Comparison of ENCODE assay signal across 8 cellular contexts in genomic region chr15:38453971-38454686, GRCh38. TPM values are rescaled to one million over a fixed set of nuclear protein-coding genes. Genes with fewer than 3 reads are reported as not detected.
DNase-seq lines count a peak whose midpoint lies in the region; ATAC-seq and TF ChIP-seq lines count a peak whose summit lies in the region.

TSS of gene FAM98B (plus strand) at chr15:38454127. CDS start at chr15:38454162, 35 bp downstream.

- POLR2A ChIA-PET in RWPE1 (lab: Yijun Ruan, JAX; ENCODE audit: low non-redundant PET): interaction anchor here (1.1 kb wide), 1 partner anchor 12 kb away, joined by 3 read pairs; no protein-coding TSS in a partner anchor

- H3K27ac ChIP-seq in Karpas-422 (ENCODE audit: low read length) (peak within 1 kb of the TSS; percentile 80), RWPE1 (peak within 1 kb of the TSS; percentile 94)

- H3K27ac Mint-ChIP-seq in natural killer cell treated with Interleukin-12 subunit alpha and Interleukin-12 subunit beta and Interleukin-15 and Interleukin-18, amount 100 ng/mL, for 72 hours: peak within 1 kb of the TSS; percentile 89 to 97

- peaks cover 48% of the 10 kb centered on the region for H3K79me2 ChIP-seq in Karpas-422 (ENCODE audit: low read length)

- H3K4me1 ChIP-seq in Karpas-422 (ENCODE audit: low read length): peaks cover 22% of the 10 kb centered on the region

- H3K9ac ChIP-seq in Karpas-422 (ENCODE audit: low read length): peak within 1 kb of the TSS; percentile 92

- peak within 1 kb of the TSS; percentile 92 for H3K4me3 Mint-ChIP-seq in natural killer cell treated with Interleukin-12 subunit alpha and Interleukin-12 subunit beta and Interleukin-15 and Interleukin-18, amount 100 ng/mL, for 72 hours

- CTCF ChIA-PET in RWPE1 (lab: Yijun Ruan, JAX): interaction anchor here (0.7 to 2.4 kb wide), 4 partner anchors 13 to 1414 kb away, joined by 3 to 12 read pairs (median 5); no protein-coding TSS in a partner anchor

- H3K36me3 Mint-ChIP-seq in natural killer cell treated with Interleukin-12 subunit alpha and Interleukin-12 subunit beta and Interleukin-15 and Interleukin-18, amount 100 ng/mL, for 72 hours: no peaks in the 10 kb centered on the region

- H3K4me3 ChIP-seq in Karpas-422 (ENCODE audit: low read length): peak within 1 kb of the TSS; percentile 82
- H3K4me3 ChIP-seq in fibroblast of pulmonary artery (replicated peaks; ENCODE audit: low read depth, low read length): peak within 1 kb of the TSS; percentile 93

- peaks cover 24 to 33% of the 10 kb centered on the region in 2 donors for H3K4me1 Mint-ChIP-seq in natural killer cell treated with Interleukin-12 subunit alpha and Interleukin-12 subunit beta and Interleukin-15 and Interleukin-18, amount 100 ng/mL, for 72 hours (ENCODE audit: low read depth in 2 of 2)

- peak within 1 kb of the TSS; percentile 95 for H3K4me2 ChIP-seq in Karpas-422 (ENCODE audit: low read depth, low read length, poor library complexity, severe bottlenecking)

- H3K36me3 ChIP-seq in Karpas-422 (ENCODE audit: insufficient read depth, low read length): no peaks in the 10 kb centered on the region

- H3K9me2 ChIP-seq in Karpas-422 (replicated peaks; ENCODE audit: insufficient read depth, low read length): no peaks in the 10 kb centered on the region

- H3K27me3 Mint-ChIP-seq in natural killer cell treated with Interleukin-12 subunit alpha and Interleukin-12 subunit beta and Interleukin-15 and Interleukin-18, amount 100 ng/mL, for 72 hours: peaks cover 6 to 14% of the 10 kb centered on the region in 2 donors

- ATAC-seq in GM21825 (IDR thresholded peaks at IDR 0.05; ENCODE audit: unreplicated experiment): peak; percentile 90
- ATAC-seq in natural killer cell treated with Interleukin-12 subunit alpha and Interleukin-12 subunit beta and Interleukin-15 and Interleukin-18, amount 100 ng/mL, for 72 hours: peak; percentile 98
- peak; percentile 97 for ATAC-seq in stimulated activated naive CD8-positive, alpha-beta T cell treated with anti-CD3 and anti-CD28 coated beads, Interleukin-15, Interleukin-2, amounts not matched to agents 100 U/mL and 50 U/mL, for 24 hours

- TF ChIP-seq CTCF in RWPE1 (conservative IDR thresholded peaks at IDR 0.05; ENCODE audit: low read depth) (peak; percentile 44), fibroblast of pulmonary artery (IDR thresholded peaks at IDR 0.05; ENCODE audit: low read length, missing control alignments) (no peak)

- H3K9me3 Mint-ChIP-seq in natural killer cell treated with Interleukin-12 subunit alpha and Interleukin-12 subunit beta and Interleukin-15 and Interleukin-18, amount 100 ng/mL, for 72 hours: no peaks in the 10 kb centered on the region

- no peaks in the 10 kb centered on the region for H3K27me3 ChIP-seq in Karpas-422 (ENCODE audit: low read length)

- H4K20me1 ChIP-seq in Karpas-422 (ENCODE audit: insufficient read depth, low read depth, low read length): peaks cover 6% of the 10 kb centered on the region; the same call in 1 of the 2 replicates

- no peaks in the 10 kb centered on the region for H3K9me3 ChIP-seq in Karpas-422 (ENCODE audit: low read length)

- H2AFZ ChIP-seq in Karpas-422 (ENCODE audit: low read length): peak within 1 kb of the TSS; percentile 95; the same call in 1 of the 2 replicates

- DNase-seq in EH (ENCODE audit: low read depth) (peak; percentile 84), Karpas-422 (peak; percentile 97), RWPE1 (ENCODE audit: low spot score) (peak; percentile 83), fibroblast of pulmonary artery (ENCODE audit: low read depth) (peak; percentile 92)
- DNase-seq in activated T-helper 9 cell treated with anti-CD3 and anti-CD28 coated beads, Interleukin-2, amount 50 U/mL, for 16 hours (ENCODE audit: low read depth): peak; percentile 78
- peak; percentile 89 for DNase-seq in natural killer cell treated with Interleukin-12 subunit alpha and Interleukin-12 subunit beta and Interleukin-15 and Interleukin-18, amount 100 ng/mL, for 72 hours (ENCODE audit: low spot score)
- DNase-seq in stimulated activated naive CD8-positive, alpha-beta T cell treated with anti-CD3 and anti-CD28 coated beads, Interleukin-15, Interleukin-2, amounts not matched to agents 100 U/mL and 50 U/mL, for 24 hours: peak; percentile 93

RNA-seq across cellular contexts. Expression of gene FAM98B, which starts in this region (rescaled TPM):
- total RNA-seq in Karpas-422 (2014; rRNA removed; shearing (Covaris generic); ENCODE audit: low replicate concordance): 18.9 and 21.2 TPM in 2 replicates
- total RNA-seq in natural killer cell treated with Interleukin-12 subunit alpha and Interleukin-12 subunit beta and Interleukin-15 and Interleukin-18, amount 100 ng/mL, for 72 hours: 10 to 100 TPM; 24.1 to 36.8 TPM

Comparison
In these comparisons a context has a peak if more than half of its experiments do, and no peak if none do; other contexts are left out.
1. Peak in every context shown above with its lines: DNase-seq, ATAC-seq, H3K4me3 ChIP-seq and H3K27ac ChIP-seq.